Comparison of ENCODE assay signal across 18 cellular contexts in the genomic region with DNA sequence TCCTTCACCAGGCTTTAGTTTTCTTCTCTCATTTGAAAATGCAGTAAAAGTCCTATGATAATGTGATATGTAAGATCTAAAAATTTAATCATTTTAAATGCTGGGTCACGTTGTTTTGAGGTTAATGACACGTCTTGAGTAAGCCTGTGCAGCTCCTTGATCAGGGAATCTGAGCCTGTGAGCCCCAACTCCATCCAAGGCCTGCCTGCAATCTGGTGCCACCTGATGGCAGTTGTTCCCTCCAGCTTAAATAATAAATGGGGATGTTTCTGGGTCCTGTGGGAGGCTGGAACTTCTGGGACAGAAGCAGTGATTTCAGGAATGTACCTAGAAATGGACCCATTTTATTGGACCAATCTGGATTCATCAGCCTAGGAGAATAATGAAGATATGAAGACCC.
A peak's percentile ranks its signal among the peaks of the same experiment; 100 is the strongest.
DNase-seq lines count a peak whose midpoint lies in the region; ATAC-seq and TF ChIP-seq lines count a peak whose summit lies in the region.
"Had no signal": no experiment of that assay in that cellular context is flagged by ENCODE, and none has a peak within 500 bp of the region (broad histone marks: within the 10 kb centered on the region; RNA-seq: fewer than 3 reads in every experiment).

No MANE protein-coding gene starts in this region.

- peak; percentile 20 for TF ChIP-seq CTCF in epithelial cell of esophagus (IDR thresholded peaks at IDR 0.05; ENCODE audit: insufficient read depth, low read depth, low read length, missing control alignments)

- no peak overlapping the region for H3K4me3 ChIP-seq in epithelial cell of esophagus (ENCODE audit: low read length)
- H3K4me3 ChIP-seq: PC-9, smooth muscle cell had no signal

- intact Hi-C loops in posterior vena cava (cut with DNase I), result no loop called here

- DNase-seq in DMS 273 (lab: John Stamatoyannopoulos, UW; ENCODE audit: unreplicated experiment), result peak; percentile 1
- no peak for DNase-seq in DMS 273 treated with DMSO at 0.1 percent for 48 hours (lab: John Stamatoyannopoulos, UW)
- peak; percentile 3 for DNase-seq in NCI-H69 (lab: John Stamatoyannopoulos, UW)
- peak; percentile 39 for DNase-seq in epithelial cell of esophagus (ENCODE audit: low read depth)
- DNase-seq in posterior vena cava (ENCODE audit: low spot score), result peak; percentile 24
- DNase-seq in dedifferentiated amniotic fluid mesenchymal stem cell (ENCODE audit: extremely low spot score), result no peak
- DNase-seq: activated CD8-positive, alpha-beta memory T cell treated with anti-CD3 and anti-CD28 coated beads, Interleukin-2, amount 10 ng/mL, durations not matched to agents 7 days and 5 days; CD4-positive, CD25-positive, alpha-beta regulatory T cell; DMS79; effector CD4-positive, alpha-beta T cell; HCEC 1CT; hypothalamus; NCI-H1417 treated with DMSO at 0.1 percent for 48 hours; NCI-H526 treated with DMSO at 0.1 percent for 48 hours; PC-9 had no signal

- no peak for ATAC-seq in activated CD4-positive, CD25-positive, alpha-beta regulatory T cell treated with anti-CD3 and anti-CD28 coated beads, Interleukin-2, amount 50 U/mL, for 24 hours
- ATAC-seq in GM21825 (IDR thresholded peaks at IDR 0.05; ENCODE audit: unreplicated experiment), result no peak
- ATAC-seq: activated CD8-positive, alpha-beta memory T cell treated with anti-CD3 and anti-CD28 coated beads, Interleukin-2, amount 10 ng/mL, durations not matched to agents 7 days and 5 days had no signal

Comparison
In these comparisons a context has a peak if more than half of its experiments do, and no peak if none do; other contexts are left out.
1. DNase-seq: peak in DMS 273 (single experiment), NCI-H69 (single experiment), epithelial cell of esophagus (single experiment) and posterior vena cava (single experiment); none in DMS 273 treated with DMSO at 0.1 percent for 48 hours (single experiment) and dedifferentiated amniotic fluid mesenchymal stem cell (single experiment).